Comparison of ENCODE assay signal across 8 cellular contexts in the genomic region with DNA sequence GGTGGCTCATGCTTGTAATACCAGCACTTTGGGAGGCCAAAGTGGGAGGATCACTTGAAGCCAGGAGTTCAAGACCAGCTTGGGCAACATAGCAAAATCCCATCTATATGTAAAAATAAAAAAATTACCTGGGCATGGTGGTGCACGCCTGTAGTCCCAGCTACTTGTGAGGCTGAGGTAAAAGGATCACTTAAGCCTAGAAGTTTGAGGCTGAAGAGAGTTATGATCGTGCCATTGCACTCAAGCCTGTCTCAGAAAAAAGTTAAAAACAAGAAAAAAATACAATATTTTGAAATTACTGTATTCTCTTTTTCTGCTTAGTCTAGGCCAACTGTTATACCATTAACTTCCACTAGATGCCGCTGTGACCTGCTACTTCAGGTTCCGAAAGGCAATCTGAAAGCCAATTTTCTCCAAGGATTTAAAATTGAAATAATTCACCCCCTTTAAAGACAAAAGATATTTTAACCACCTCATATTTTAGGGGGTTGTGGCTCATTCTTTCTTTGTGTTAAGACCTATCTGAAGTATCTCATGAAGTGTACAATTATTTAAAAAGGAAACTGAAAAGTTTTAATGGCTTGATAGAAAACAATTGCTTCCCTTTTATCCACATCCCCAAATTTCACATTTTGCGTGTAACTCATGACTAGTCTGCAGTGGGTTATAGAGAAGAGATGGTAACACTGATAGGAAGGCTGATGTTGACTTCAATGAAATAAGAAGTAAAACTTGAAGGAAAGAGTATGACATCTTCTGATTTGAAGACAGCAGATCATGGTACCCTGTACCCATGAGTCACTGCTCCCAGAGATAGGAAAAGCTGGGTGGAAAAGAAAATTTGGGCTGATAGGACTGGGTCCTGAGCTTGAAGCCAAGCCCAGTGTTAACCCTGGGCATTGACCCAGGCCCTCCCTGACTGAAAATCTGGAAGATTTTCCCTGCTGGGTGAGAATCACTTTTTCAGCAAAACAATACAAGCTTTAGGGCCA. TPM values are rescaled to one million over a fixed set of nuclear protein-coding genes. Genes with fewer than 3 reads are reported as not detected.
A peak's percentile ranks its signal among the peaks of the same experiment; 100 is the strongest.
DNase-seq lines count a peak whose midpoint lies in the region; ATAC-seq and TF ChIP-seq lines count a peak whose summit lies in the region.

No MANE protein-coding gene starts in this region.

- H3K79me2 ChIP-seq in PC-9 (ENCODE audit: low read depth): no peaks in the 10 kb centered on the region

- POLR2A ChIA-PET in PC-9 (lab: Charles Lee; ENCODE audit: unreplicated experiment): no interaction called here

- H4K20me1 ChIP-seq in PC-9 (ENCODE audit: insufficient read depth): no peaks in the 10 kb centered on the region

- H3K9me3 ChIP-seq in HAP-1: no peaks in the 10 kb centered on the region
- H3K9me3 ChIP-seq in PC-9 (ENCODE audit: insufficient read depth, low read depth): no peaks in the 10 kb centered on the region
- no peaks in the 10 kb centered on the region for H3K9me3 ChIP-seq in body of pancreas

- H3K27ac ChIP-seq in PC-9 (no peak overlapping the region), body of pancreas (no peak overlapping the region)

- H3K27me3 ChIP-seq in HAP-1 (ENCODE audit: low read depth) (no peaks in the 10 kb centered on the region), PC-9 (ENCODE audit: insufficient read depth, low read depth) (no peaks in the 10 kb centered on the region), body of pancreas (no peaks in the 10 kb centered on the region)

- H2AFZ ChIP-seq in PC-9: no peak overlapping the region

- no peaks in the 10 kb centered on the region for H3K4me1 Mint-ChIP-seq in stimulated activated effector memory CD8-positive, alpha-beta T cell treated with anti-CD3 and anti-CD28 coated beads, Interleukin-12 subunit alpha, Interleukin-12 subunit beta, amount 100 ng/mL, for 72 hours

- no peaks in the 10 kb centered on the region for H3K4me1 ChIP-seq in HAP-1
- H3K4me1 ChIP-seq in PC-9 (replicated peaks; ENCODE audit: insufficient read depth): peaks cover 14% of the 10 kb centered on the region
- peaks cover 7% of the 10 kb centered on the region for H3K4me1 ChIP-seq in body of pancreas

- intact Hi-C loops in PC-9 (cut with micrococcal nuclease; ENCODE audit: unreplicated experiment): loop anchor here (1.0 to 10.0 kb wide), 6 partner anchors 74 to 423 kb away; no protein-coding TSS in a partner anchor
- intact Hi-C loops in body of pancreas (cut with DNase I): no loop called here

- H3K4me3 Mint-ChIP-seq in stimulated activated effector memory CD8-positive, alpha-beta T cell treated with anti-CD3 and anti-CD28 coated beads, Interleukin-12 subunit alpha, Interleukin-12 subunit beta, amount 100 ng/mL, for 72 hours: no peak overlapping the region

- no peaks in the 10 kb centered on the region; the same call in 1 of the 2 replicates for H3F3A ChIP-seq in PC-9 (ENCODE audit: insufficient read depth, low read depth)

- in situ Hi-C loops in HAP-1 (cut with MboI; ENCODE audit: low sequenced_read_pairs): no loop called here

- no peak for TF ChIP-seq POLR2A in body of pancreas (IDR thresholded peaks at IDR 0.05)

- H3K36me3 ChIP-seq in HAP-1 (replicated peaks): no peaks in the 10 kb centered on the region
- H3K36me3 ChIP-seq in PC-9 (ENCODE audit: low read depth): no peaks in the 10 kb centered on the region
- H3K36me3 ChIP-seq in body of pancreas (replicated peaks in 1 of 2; ENCODE audit: insufficient read depth in 1 of 2, low read depth in 2 of 2): no peaks in the 10 kb centered on the region

- no peaks in the 10 kb centered on the region for H3K9me3 Mint-ChIP-seq in stimulated activated effector memory CD8-positive, alpha-beta T cell treated with anti-CD3 and anti-CD28 coated beads, Interleukin-12 subunit alpha, Interleukin-12 subunit beta, amount 100 ng/mL, for 72 hours

- no TSS peak for BruUV-seq in PC-9 (replicated peaks; lab: Mats Ljungman, UMichigan)

- no peaks in the 10 kb centered on the region for H3K36me3 Mint-ChIP-seq in stimulated activated effector memory CD8-positive, alpha-beta T cell treated with anti-CD3 and anti-CD28 coated beads, Interleukin-12 subunit alpha, Interleukin-12 subunit beta, amount 100 ng/mL, for 72 hours

- H3K9me2 ChIP-seq in PC-9 (ENCODE audit: insufficient read depth): no peaks in the 10 kb centered on the region

- no peak for ATAC-seq in body of pancreas
- ATAC-seq in stimulated activated effector memory CD8-positive, alpha-beta T cell treated with anti-CD3 and anti-CD28 coated beads, Interleukin-12 subunit alpha, Interleukin-12 subunit beta, amount 100 ng/mL, for 72 hours: no peak
- ATAC-seq in HG03354 (IDR thresholded peaks at IDR 0.05; ENCODE audit: poor library complexity, severe bottlenecking, unreplicated experiment): no peak
- ATAC-seq in HG02759 (IDR thresholded peaks at IDR 0.05; ENCODE audit: unreplicated experiment): no peak

- CTCF ChIA-PET in PC-9 (lab: Charles Lee): interaction anchor here (0.6 kb wide), 1 partner anchor 125 kb away, joined by 11 read pairs; no protein-coding TSS in a partner anchor

- H3K4me3 ChIP-seq in HAP-1 (no peak overlapping the region), PC-9 (no peak overlapping the region), body of pancreas (no peak overlapping the region)

- DNase-seq in COLO668 (lab: John Stamatoyannopoulos, UW; ENCODE audit: unreplicated experiment) (peak; percentile 56), HAP-1 (ENCODE audit: low spot score in 2 of 2) (peak; percentile 12 to 64), PC-9 (peak in 1 of 2 experiments; percentile 14), body of pancreas (peak; percentile 50 to 56 (median 53)), kidney tubule cell (ENCODE audit: low spot score) (peak; percentile 51)
- peak; percentile 20 to 61 for DNase-seq in stimulated activated effector memory CD8-positive, alpha-beta T cell treated with anti-CD3 and anti-CD28 coated beads, Interleukin-12 subunit alpha, Interleukin-12 subunit beta, amount 100 ng/mL, for 72 hours (ENCODE audit: low spot score in 2 of 2)

- 25% methylated on average over 5 of the region's 5 CpGs for WGBS in body of pancreas, 2 donors

- TF ChIP-seq CTCF in PC-9 (conservative IDR thresholded peaks at IDR 0.05) (peak; percentile 93), body of pancreas (IDR thresholded peaks at IDR 0.05) (peak; percentile 78 to 98 (median 82))

- no peak overlapping the region for H3K27ac Mint-ChIP-seq in stimulated activated effector memory CD8-positive, alpha-beta T cell treated with anti-CD3 and anti-CD28 coated beads, Interleukin-12 subunit alpha, Interleukin-12 subunit beta, amount 100 ng/mL, for 72 hours

- H3K4me2 ChIP-seq in PC-9: no peak overlapping the region

RNA-seq across cellular contexts. Expression of a gene that starts 24.4 kb away (rescaled TPM):
- total RNA-seq in PC-9 (2021): not detected in 2 replicates
- total RNA-seq in body of pancreas: under 1 TPM in 1 of 2 donors, not detected in 1; 0.26 TPM
